18 cellular contexts compared by ENCODE assay signal in genomic region chr7:37421820-37422219, GRCh38. TPM values are rescaled to one million over a fixed set of nuclear protein-coding genes. Genes with fewer than 3 reads are reported as not detected.
A peak's percentile ranks its signal among the peaks of the same experiment; 100 is the strongest.
DNase-seq lines count a peak whose midpoint lies in the region; ATAC-seq and TF ChIP-seq lines count a peak whose summit lies in the region.
"Had no signal": no experiment of that assay in that cellular context is flagged by ENCODE, and none has a peak within 500 bp of the region (broad histone marks: within the 10 kb centered on the region; RNA-seq: fewer than 3 reads in every experiment).

No MANE protein-coding gene starts in this region.

- no peaks in the 10 kb centered on the region for H3K36me3 ChIP-seq in colonic mucosa
- no peaks in the 10 kb centered on the region for H3K36me3 ChIP-seq in hepatocyte (replicated peaks; ENCODE audit: insufficient read depth, low read depth)
- H3K36me3 ChIP-seq in smooth muscle cell (ENCODE audit: low read depth), result no peaks in the 10 kb centered on the region

- H2AFZ ChIP-seq in hepatocyte (no peak overlapping the region), smooth muscle cell (ENCODE audit: low read depth) (no peak overlapping the region)

- H3K4me1 ChIP-seq in colonic mucosa (no peaks in the 10 kb centered on the region), hepatocyte (ENCODE audit: insufficient read depth) (no peaks in the 10 kb centered on the region), smooth muscle cell (ENCODE audit: low read depth) (peaks cover 16% of the 10 kb centered on the region)

- H3K9ac ChIP-seq in colonic mucosa (ENCODE audit: low read depth in 2 of 2, low read length in 2 of 2) (no peak overlapping the region), smooth muscle cell (ENCODE audit: low read depth) (no peak overlapping the region)

- TF ChIP-seq CTCF in colonic mucosa (IDR thresholded peaks at IDR 0.05), result no peak
- TF ChIP-seq CTCF in hepatocyte (IDR thresholded peaks at IDR 0.05; ENCODE audit: poor library complexity), result no peak
- TF ChIP-seq CTCF in smooth muscle cell (IDR thresholded peaks at IDR 0.05; ENCODE audit: borderline replicate concordance, insufficient read depth, poor library complexity, severe bottlenecking), result no peak

- H3K27me3 ChIP-seq in colonic mucosa (no peaks in the 10 kb centered on the region), hepatocyte (no peaks in the 10 kb centered on the region), smooth muscle cell (ENCODE audit: low read depth) (no peaks in the 10 kb centered on the region)

- H3K9me3 ChIP-seq in colonic mucosa (no peaks in the 10 kb centered on the region), hepatocyte (ENCODE audit: low read depth) (no peaks in the 10 kb centered on the region), smooth muscle cell (replicated peaks; ENCODE audit: low read depth) (no peaks in the 10 kb centered on the region)

- H4K20me1 ChIP-seq in hepatocyte (ENCODE audit: insufficient read depth, poor library complexity, severe bottlenecking), result no peaks in the 10 kb centered on the region
- H4K20me1 ChIP-seq in smooth muscle cell (ENCODE audit: low read depth), result no peaks in the 10 kb centered on the region

- H3K27ac ChIP-seq in colonic mucosa, result peak overlapping the region; percentile 7
- H3K27ac ChIP-seq in hepatocyte, result peak overlapping the region; percentile 36
- peak overlapping the region; percentile 42 for H3K27ac ChIP-seq in smooth muscle cell (ENCODE audit: low read depth)

- DNase-seq in MV-4-11 (lab: John Stamatoyannopoulos, UW) (peak; percentile 46), colonic mucosa (no peak), hepatocyte (ENCODE audit: low spot score) (no peak), smooth muscle cell (lab: John Stamatoyannopoulos, UW; ENCODE audit: unreplicated experiment) (no peak), DMS53 (lab: John Stamatoyannopoulos, UW) (no peak), HuH-7 (ENCODE audit: low spot score) (no peak), kidney tubule cell (ENCODE audit: low spot score) (no peak)
- DNase-seq: activated CD4-positive, alpha-beta T cell treated with anti-CD3 and anti-CD28 coated beads, Interleukin-2, amount 50 U/mL, for 48 hours; activated T-cell treated with anti-CD3 and anti-CD28 coated beads, Interleukin-2, amount 50 U/mL, for 1 hour; CD8-positive, alpha-beta memory T cell; HCEC 1CT; left colon; NCI-H146; NCI-H345; posterior cingulate gyrus had no signal

- WGBS in hepatocyte (ENCODE audit: low lambda C conversion rate, missing lambda C conversion rate), result 67% methylated on average over 1 of the region's 1 CpG
- WGBS in smooth muscle cell (ENCODE audit: low lambda C conversion rate), result 31% methylated on average over 1 of the region's 1 CpG

- H3K79me2 ChIP-seq in hepatocyte (peaks cover 3% of the 10 kb centered on the region), smooth muscle cell (ENCODE audit: low read depth) (no peaks in the 10 kb centered on the region)

- no peak for ATAC-seq in GM21447 (IDR thresholded peaks at IDR 0.05; ENCODE audit: unreplicated experiment)
- ATAC-seq: activated naive CD4-positive, alpha-beta T cell treated with anti-CD3 and anti-CD28 coated beads, Interleukin-2, amount 50 U/mL, for 72 hours; esophagus mucosa; left colon had no signal

- no peak overlapping the region for H3K4me3 ChIP-seq in colonic mucosa
- H3K4me3 ChIP-seq in hepatocyte, result no peak overlapping the region
- H3K4me3 ChIP-seq in smooth muscle cell, result no peak overlapping the region

- H3F3A ChIP-seq in smooth muscle cell (ENCODE audit: low read depth), result no peaks in the 10 kb centered on the region

- intact Hi-C loops in colonic mucosa (cut with DNase I), result no loop called here

- H3K4me2 ChIP-seq in hepatocyte, result no peak overlapping the region
- peak overlapping the region; percentile 58 for H3K4me2 ChIP-seq in smooth muscle cell

- no peaks in the 10 kb centered on the region for H3K9me2 ChIP-seq in hepatocyte (replicated peaks; ENCODE audit: insufficient read depth)

RNA-seq across cellular contexts. Expression of gene ELMO1, which starts 26.8 kb away (rescaled TPM):
- total RNA-seq in colonic mucosa, result 1 to 10 TPM; 4.2 to 4.7 TPM
- total RNA-seq in hepatocyte, result 15.3 and 28.7 TPM in 2 replicates
- polyA plus RNA-seq in hepatocyte, result 19.7 and 26.0 TPM in 2 replicates
- total RNA-seq in smooth muscle cell, result 24.0 and 36.0 TPM in 2 replicates
- 8.2 and 15.7 TPM in 2 replicates for polyA plus RNA-seq in smooth muscle cell
